26 cellular contexts compared by ENCODE assay signal in genomic region chr1:160166459-160166858, GRCh38. TPM values are rescaled to one million over a fixed set of nuclear protein-coding genes. Genes with fewer than 3 reads are reported as not detected.
"Had no signal": no experiment of that assay in that cellular context is flagged by ENCODE, and none has a peak within 500 bp of the region (broad histone marks: within the 10 kb centered on the region; RNA-seq: fewer than 3 reads in every experiment).

No MANE protein-coding gene starts in this region.

- ATAC-seq: activated CD8-positive, alpha-beta memory T cell treated with anti-CD3 and anti-CD28 coated beads, Interleukin-2, amount 10 ng/mL, durations not matched to agents 7 days and 5 days; gastroesophageal sphincter had no signal

- H3K27me3 Mint-ChIP-seq: activated B cell treated with CpG ODN at 0.5 μM for 24 hours had no signal

- H3K4me1 ChIP-seq: colonic mucosa, esophagus squamous epithelium, gastroesophageal sphincter, sigmoid colon had no signal

- H3K36me3 Mint-ChIP-seq: activated CD4-positive, alpha-beta memory T cell treated with anti-CD3 and anti-CD28 coated beads for 36 hours; activated CD8-positive, alpha-beta memory T cell treated with anti-CD3 and anti-CD28 coated beads, Interleukin-2, amount 10 ng/mL, durations not matched to agents 7 days and 5 days had no signal

- DNase-seq: activated B cell treated with CpG ODN at 0.5 μM for 24 hours; activated CD4-positive, alpha-beta memory T cell treated with anti-CD3 and anti-CD28 coated beads for 36 hours; activated CD4-positive, alpha-beta T cell treated with anti-CD3 and anti-CD28 coated beads for 4 hours; activated CD8-positive, alpha-beta memory T cell treated with anti-CD3 and anti-CD28 coated beads, Interleukin-2, amount 10 ng/mL, durations not matched to agents 7 days and 5 days; activated effector memory CD4-positive, alpha-beta T cell treated with anti-CD3 and anti-CD28 coated beads, Interleukin-2, amount 50 U/mL, for 16 hours; activated naive CD4-positive, alpha-beta T cell treated with anti-CD3 and anti-CD28 coated beads, Interleukin-2, amount 50 U/mL, for 16 hours; activated T-cell treated with anti-CD3 and anti-CD28 coated beads for 4 hours; aorta; colonic mucosa; esophagus squamous epithelium; head of caudate nucleus; left ventricle myocardium inferior; mammary epithelial cell; midbrain; retina; sigmoid colon; stimulated activated CD4-positive, alpha-beta T cell treated with anti-CD3 and anti-CD28 coated beads, Interleukin-15, amount 100 ng/mL, for 24 hours; stimulated activated CD8-positive, alpha-beta memory T cell treated with anti-CD3 and anti-CD28 coated beads, Interleukin-4, amount 100 ng/mL, for 48 hours; stimulated activated naive CD4-positive, alpha-beta T cell treated with Interleukin-2 at 50 U/mL for 16 hours; T1000 had no signal

- H3K36me3 ChIP-seq: colonic mucosa, esophagus squamous epithelium, gastroesophageal sphincter, left ventricle myocardium inferior, sigmoid colon had no signal

- H3K4me3 Mint-ChIP-seq: activated B cell treated with CpG ODN at 0.5 μM for 24 hours; activated CD4-positive, alpha-beta memory T cell treated with anti-CD3 and anti-CD28 coated beads for 36 hours; activated CD8-positive, alpha-beta memory T cell treated with anti-CD3 and anti-CD28 coated beads, Interleukin-2, amount 10 ng/mL, durations not matched to agents 7 days and 5 days; central memory CD8-positive, alpha-beta T cell; neural crest cell had no signal

- H3K27ac ChIP-seq: colonic mucosa, esophagus squamous epithelium, gastroesophageal sphincter, left ventricle myocardium inferior, sigmoid colon had no signal

- H3K27me3 ChIP-seq: colonic mucosa, gastroesophageal sphincter, sigmoid colon had no signal

- H3K27ac Mint-ChIP-seq: activated B cell treated with CpG ODN at 0.5 μM for 24 hours; activated CD4-positive, alpha-beta memory T cell treated with anti-CD3 and anti-CD28 coated beads for 36 hours; activated CD8-positive, alpha-beta memory T cell treated with anti-CD3 and anti-CD28 coated beads, Interleukin-2, amount 10 ng/mL, durations not matched to agents 7 days and 5 days; progenitor cell of endocrine pancreas had no signal

- H3K4me2 ChIP-seq: smooth muscle cell had no signal

- H3K9me3 Mint-ChIP-seq: activated B cell treated with CpG ODN at 0.5 μM for 24 hours; activated CD4-positive, alpha-beta memory T cell treated with anti-CD3 and anti-CD28 coated beads for 36 hours; central memory CD8-positive, alpha-beta T cell had no signal

- H3K9me3 ChIP-seq: colonic mucosa, esophagus squamous epithelium, gastroesophageal sphincter, left ventricle myocardium inferior, sigmoid colon had no signal

- H3K4me3 ChIP-seq: colonic mucosa, esophagus squamous epithelium, gastroesophageal sphincter, left ventricle myocardium inferior, sigmoid colon, smooth muscle cell had no signal

RNA-seq across cellular contexts. Expression of gene ATP1A4, which starts 15.1 kb away (rescaled TPM):
- total RNA-seq: activated B cell treated with CpG ODN at 0.5 μM for 24 hours; activated CD4-positive, alpha-beta memory T cell treated with anti-CD3 and anti-CD28 coated beads for 36 hours; colonic mucosa; progenitor cell of endocrine pancreas; smooth muscle cell; T-helper 1 cell treated with Interleukin-12 subunit alpha and Interleukin-12 subunit beta and Interleukin-4 antibody, amounts not matched to agents 30 ng/mL and 1 ng/mL, for 36 hours had no signal
- polyA plus RNA-seq: mammary epithelial cell, smooth muscle cell had no signal

RNA-seq across cellular contexts. Expression of gene CASQ1, which starts 23.9 kb away (rescaled TPM):
- total RNA-seq: activated B cell treated with CpG ODN at 0.5 μM for 24 hours; activated CD4-positive, alpha-beta memory T cell treated with anti-CD3 and anti-CD28 coated beads for 36 hours; colonic mucosa; mammary epithelial cell; progenitor cell of endocrine pancreas; T-helper 1 cell treated with Interleukin-12 subunit alpha and Interleukin-12 subunit beta and Interleukin-4 antibody, amounts not matched to agents 30 ng/mL and 1 ng/mL, for 36 hours had no signal
- polyA plus RNA-seq: mammary epithelial cell, smooth muscle cell had no signal

RNA-seq across cellular contexts. Expression of gene ATP1A2, which starts 50.9 kb away (rescaled TPM):
- total RNA-seq: activated B cell treated with CpG ODN at 0.5 μM for 24 hours; activated CD4-positive, alpha-beta memory T cell treated with anti-CD3 and anti-CD28 coated beads for 36 hours; activated CD8-positive, alpha-beta memory T cell treated with anti-CD3 and anti-CD28 coated beads, Interleukin-2, amount 10 ng/mL, durations not matched to agents 7 days and 5 days; progenitor cell of endocrine pancreas; smooth muscle cell; T-helper 1 cell treated with Interleukin-12 subunit alpha and Interleukin-12 subunit beta and Interleukin-4 antibody, amounts not matched to agents 30 ng/mL and 1 ng/mL, for 36 hours had no signal
- polyA plus RNA-seq: mammary epithelial cell, smooth muscle cell had no signal
